ENCODE assay signal across 16 cellular contexts in the genomic region with DNA sequence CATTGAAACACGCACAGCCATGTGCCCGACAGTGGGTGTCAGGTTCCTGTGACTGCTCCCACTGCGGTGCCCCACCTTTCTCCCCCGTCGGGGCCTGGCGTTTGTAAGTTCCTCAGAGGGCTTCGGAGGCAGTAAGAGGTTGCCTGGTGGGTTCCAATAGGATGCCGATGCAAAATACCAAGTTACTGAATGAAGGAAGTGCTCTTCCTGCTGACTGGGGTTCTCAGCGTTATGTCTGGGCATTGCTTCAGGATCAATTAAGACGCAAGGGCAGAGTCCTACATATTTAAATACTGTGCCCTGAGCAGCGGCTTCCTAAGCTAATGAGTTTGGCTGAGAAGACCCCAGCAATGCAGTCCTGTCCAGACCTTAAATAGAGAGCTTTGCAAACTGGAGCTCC. TPM values are rescaled to one million over a fixed set of nuclear protein-coding genes. Genes with fewer than 3 reads are reported as not detected.
DNase-seq lines count a peak whose midpoint lies in the region; FAIRE-seq and TF ChIP-seq lines count a peak whose summit lies in the region.
"Had no signal": no experiment of that assay in that cellular context is flagged by ENCODE, and none has a peak within 500 bp of the region (broad histone marks: within the 10 kb centered on the region; RNA-seq: fewer than 3 reads in every experiment).

No MANE protein-coding gene starts in this region.

- H2AK5ac ChIP-seq in H9 (ENCODE audit: insufficient read length, low read length) (no peak overlapping the region), H1 (ENCODE audit: low read depth, low read length) (no peak overlapping the region)

- H4K8ac ChIP-seq in H9 (replicated peaks; ENCODE audit: insufficient read length, low read depth, low read length) (no peak overlapping the region), H1 (ENCODE audit: extremely low read depth, insufficient read depth, low read length) (no peak overlapping the region)

- H3K9me3 ChIP-seq in H9 (ENCODE audit: control insufficient read depth, low read depth, low read length) (no peaks in the 10 kb centered on the region), H1 (ENCODE audit: insufficient read depth in 2 of 2, low read depth in 1 of 2, low read length in 1 of 2) (no peaks in the 10 kb centered on the region), neural progenitor cell (ENCODE audit: low read depth) (no peaks in the 10 kb centered on the region)
- H3K9me3 ChIP-seq in CD4-positive, alpha-beta memory T cell (ENCODE audit: control insufficient read depth in 1 of 2, low read length in 2 of 2): no peaks in the 10 kb centered on the region

- H2BK5ac ChIP-seq in H9 (ENCODE audit: insufficient read length, low read length) (no peak overlapping the region), H1 (ENCODE audit: low read depth, low read length) (no peak overlapping the region)

- H3K14ac ChIP-seq in H9 (ENCODE audit: insufficient read depth, low read length): no peak overlapping the region
- H3K14ac ChIP-seq in H1 (ENCODE audit: insufficient read length): no peak overlapping the region

- H3K79me1 ChIP-seq in H9 (ENCODE audit: insufficient read depth, low read depth, low read length, poor library complexity, severe bottlenecking): no peaks in the 10 kb centered on the region
- H3K79me1 ChIP-seq in H1 (ENCODE audit: low read depth, low read length): no peaks in the 10 kb centered on the region

- H3K23ac ChIP-seq in H9 (ENCODE audit: insufficient read length, low read depth, low read length): no peak overlapping the region
- no peak overlapping the region for H3K23ac ChIP-seq in H1 (ENCODE audit: insufficient read length)

- no peak for FAIRE-seq in H1 (lab: Jason Lieb, UNC)
- FAIRE-seq: H54, HTR-8/SVneo, K562 had no signal

- H3K4me1 Mint-ChIP-seq in H9 (peaks cover 15% of the 10 kb centered on the region in 2 experiments), neural progenitor cell (peaks cover 6% of the 10 kb centered on the region)
- H3K4me1 Mint-ChIP-seq in CD4-positive, alpha-beta memory T cell: peaks cover 7 to 12% (median 10%) of the 10 kb centered on the region in 4 donors

- H3K18ac ChIP-seq in H9 (ENCODE audit: insufficient read length, low read depth, low read length): no peak overlapping the region
- no peak overlapping the region for H3K18ac ChIP-seq in H1 (ENCODE audit: extremely low read depth, low read length)

- POLR2A ChIA-PET in H1 (lab: Charles Lee; ENCODE audit: partially characterized antibody): interaction anchor here (1.3 kb wide), 1 partner anchor 28 kb away, joined by 5 read pairs; no protein-coding TSS in a partner anchor
- POLR2A ChIA-PET in CD4-positive, alpha-beta memory T cell (lab: Charles Lee; ENCODE audit: partially characterized antibody): no interaction called here

- no peaks in the 10 kb centered on the region for H3K79me2 ChIP-seq in H9 (ENCODE audit: insufficient read depth, low read length)
- no peaks in the 10 kb centered on the region for H3K79me2 ChIP-seq in H1 (ENCODE audit: control insufficient read depth in 1 of 2, insufficient read depth in 2 of 2, low read length in 2 of 2)
- H3K79me2 ChIP-seq in neural progenitor cell (ENCODE audit: low read depth): no peaks in the 10 kb centered on the region

- H3K56ac ChIP-seq in H9 (ENCODE audit: insufficient read length, low read depth, low read length) (no peak overlapping the region), H1 (replicated peaks; ENCODE audit: insufficient read length, low read depth, low read length) (no peak overlapping the region)

- WGBS in H9 (ENCODE audit: extremely low coverage, insufficient read length, low lambda C conversion rate): no CpG with 5 or more reads among the region's 11 CpGs
- WGBS in H1 (ENCODE audit: extremely low coverage in 1 of 2, insufficient coverage in 1 of 2, insufficient read length in 1 of 2, insufficient replicate concordance in 2 of 2, low coverage in 1 of 2, low lambda C conversion rate in 2 of 2, missing lambda C conversion rate in 1 of 2), 2 experiments: 44% methylated on average over 11 of the region's 11 CpGs; no CpG with 5 or more reads in 1 of the 2 experiments

- H3K36me3 Mint-ChIP-seq in H9 (ENCODE audit: insufficient read depth in 1 of 3, low read depth in 3 of 3) (no peaks in the 10 kb centered on the region), neural progenitor cell (no peaks in the 10 kb centered on the region)
- H3K36me3 Mint-ChIP-seq in CD4-positive, alpha-beta memory T cell: no peaks in the 10 kb centered on the region

- no peak overlapping the region for H4K91ac ChIP-seq in H9 (ENCODE audit: insufficient read length, low read depth, low read length)
- H4K91ac ChIP-seq in H1 (replicated peaks; ENCODE audit: insufficient read length, low read length): no peak overlapping the region

- no peaks in the 10 kb centered on the region for H4K20me1 ChIP-seq in H9 (ENCODE audit: control insufficient read depth, insufficient read depth, insufficient read length)
- H4K20me1 ChIP-seq in H1 (replicated peaks in 1 of 2; ENCODE audit: control insufficient read depth in 1 of 2, insufficient read depth in 2 of 2, low read length in 2 of 2): no peaks in the 10 kb centered on the region
- no peaks in the 10 kb centered on the region for H4K20me1 ChIP-seq in neural progenitor cell (ENCODE audit: low read depth)

- H2BK20ac ChIP-seq in H9 (ENCODE audit: low read depth, low read length, poor library complexity, severe bottlenecking) (no peak overlapping the region), H1 (ENCODE audit: low read length) (no peak overlapping the region)

- H3K36me3 ChIP-seq in H1 (ENCODE audit: control insufficient read depth in 2 of 4, insufficient read depth in 4 of 4, low read length in 3 of 4) (no peaks in the 10 kb centered on the region), neural progenitor cell (no peaks in the 10 kb centered on the region)
- H3K36me3 ChIP-seq in CD4-positive, alpha-beta memory T cell (ENCODE audit: insufficient read depth, low read length): no peaks in the 10 kb centered on the region

- H3K4me1 ChIP-seq in H9 (ENCODE audit: insufficient read depth, low read length): no peaks in the 10 kb centered on the region
- peaks cover 0 to 8% (median 3%) of the 10 kb centered on the region in 4 experiments; a peak in 4 of 7 replicates for H3K4me1 ChIP-seq in H1 (replicated peaks in 1 of 4; ENCODE audit: control insufficient read depth in 3 of 4, insufficient read depth in 4 of 4, low read length in 3 of 4)
- no peaks in the 10 kb centered on the region for H3K4me1 ChIP-seq in neural progenitor cell
- no peaks in the 10 kb centered on the region for H3K4me1 ChIP-seq in CD4-positive, alpha-beta memory T cell (ENCODE audit: insufficient read depth, low read length)

- no peak overlapping the region for H3K27ac Mint-ChIP-seq in H9
- H3K27ac Mint-ChIP-seq in neural progenitor cell: no peak overlapping the region
- H3K27ac Mint-ChIP-seq in CD4-positive, alpha-beta memory T cell: no peak overlapping the region
- H3K27ac Mint-ChIP-seq: CD4-positive, alpha-beta T cell; HFFc6 had no signal

- H3K4me3 ChIP-seq in H1 (ENCODE audit: extremely low read depth in 1 of 4, insufficient read depth in 2 of 4, low read depth in 3 of 4, low read length in 4 of 4) (no peak overlapping the region; a peak in 2 of 8 replicates), neural progenitor cell (no peak overlapping the region), dorsolateral prefrontal cortex (no peak overlapping the region)
- H3K4me3 ChIP-seq in CD4-positive, alpha-beta memory T cell (ENCODE audit: low read length in 2 of 2): no peak overlapping the region
- H3K4me3 ChIP-seq: K562 had no signal

- H2AFZ ChIP-seq in H9 (ENCODE audit: low read length): no peak overlapping the region
- H2AFZ ChIP-seq in H1 (ENCODE audit: low read length): peak overlapping the region; percentile 12; the same call in 1 of the 2 replicates
- peak overlapping the region; percentile 48 for H2AFZ ChIP-seq in neural progenitor cell (replicated peaks)

- H2BK15ac ChIP-seq in H9 (ENCODE audit: low read depth, low read length) (no peak overlapping the region), H1 (ENCODE audit: low read length) (no peak overlapping the region)

- H2BK12ac ChIP-seq in H9 (ENCODE audit: insufficient read length, low read depth, low read length): no peak overlapping the region
- H2BK12ac ChIP-seq in H1 (ENCODE audit: low read depth, low read length): no peak overlapping the region

- H3K27me3 ChIP-seq in H9 (ENCODE audit: insufficient read depth, low read length) (no peaks in the 10 kb centered on the region), H1 (replicated peaks in 1 of 4; ENCODE audit: control insufficient read depth in 3 of 4, extremely low read depth in 1 of 4, insufficient read depth in 3 of 4, low read length in 3 of 4) (0 out of 7 replicates have a peak, but pooled peaks cover 0 to 2% (median 0%) of the 10 kb centered on the region in 4 experiments), neural progenitor cell (no peaks in the 10 kb centered on the region), dorsolateral prefrontal cortex (no peaks in the 10 kb centered on the region)
- no peaks in the 10 kb centered on the region for H3K27me3 ChIP-seq in CD4-positive, alpha-beta memory T cell (ENCODE audit: insufficient read depth, low read length)

- H3K4ac ChIP-seq in H9 (ENCODE audit: low read depth, low read length) (no peak overlapping the region), H1 (replicated peaks; ENCODE audit: insufficient read length, low read depth, low read length) (no peak overlapping the region)

- no peak for TF ChIP-seq CTCF in H9 (conservative IDR thresholded peaks at IDR 0.05)
- TF ChIP-seq CTCF in H1 (IDR thresholded peaks at IDR 0.05; ENCODE audit: control extremely low read depth in 1 of 3, insufficient read depth in 1 of 3, low read depth in 1 of 3, low read length in 3 of 3): no peak
- no peak for TF ChIP-seq CTCF in neural progenitor cell (IDR thresholded peaks at IDR 0.05)
- TF ChIP-seq CTCF in dorsolateral prefrontal cortex (IDR thresholded peaks at IDR 0.05 in 54 of 56, conservative IDR thresholded peaks at IDR 0.05 in 2 of 56; ENCODE audit: low read depth in 1 of 56, partially characterized antibody in 56 of 56): no peak

- TF ChIP-seq POLR2A in H1 (IDR thresholded peaks at IDR 0.05; ENCODE audit: control extremely low read depth in 1 of 2, low read depth in 2 of 2, low read length in 2 of 2): no peak

- no peak overlapping the region for H3T11ph ChIP-seq in H9 (ENCODE audit: low read length)

- H3K9me3 Mint-ChIP-seq in H9 (no peaks in the 10 kb centered on the region), neural progenitor cell (no peaks in the 10 kb centered on the region)
- H3K9me3 Mint-ChIP-seq in CD4-positive, alpha-beta memory T cell: no peaks in the 10 kb centered on the region
- H3K9me3 Mint-ChIP-seq: CD4-positive, alpha-beta T cell; HFFc6 had no signal

- H3K27me3 Mint-ChIP-seq in H9 (ENCODE audit: low read depth): peaks cover 22% of the 10 kb centered on the region
- H3K27me3 Mint-ChIP-seq in neural progenitor cell (ENCODE audit: insufficient read depth, low read depth): peaks cover 12% of the 10 kb centered on the region
- peaks cover 4 to 7% of the 10 kb centered on the region in 2 donors for H3K27me3 Mint-ChIP-seq in CD4-positive, alpha-beta memory T cell

- CTCF ChIA-PET in H1 (lab: Charles Lee; ENCODE audit: partially characterized antibody): interaction anchor here (0.5 to 2.3 kb wide), 2 partner anchors 11 to 594 kb away, joined by 3 to 6 read pairs; no protein-coding TSS in a partner anchor
- CTCF ChIA-PET in CD4-positive, alpha-beta memory T cell (lab: Charles Lee; ENCODE audit: partially characterized antibody): interaction anchor here (0.7 to 1.0 kb wide), 2 partner anchors 11 to 340 kb away, joined by 3 read pairs; no protein-coding TSS in a partner anchor

- H3K9ac ChIP-seq in H9 (ENCODE audit: extremely low read depth, insufficient read length, low read length) (no peak overlapping the region), H1 (replicated peaks in 1 of 4; ENCODE audit: extremely low read depth in 1 of 4, low read depth in 3 of 4, low read length in 3 of 4) (no peak overlapping the region; a peak in 1 of 7 replicates), neural progenitor cell (no peak overlapping the region)

- H3K4me2 ChIP-seq in H9 (ENCODE audit: insufficient read depth, insufficient read length, low read length) (no peak overlapping the region), H1 (ENCODE audit: insufficient read depth in 1 of 2, low read depth in 2 of 2, low read length in 2 of 2) (peak overlapping the region; percentile 18 to 34; a peak in 2 of 4 replicates), neural progenitor cell (no peak overlapping the region)

- no peak for TF ChIP-seq EP300 in H1 (IDR thresholded peaks at IDR 0.05; ENCODE audit: borderline replicate concordance in 1 of 2, low read depth in 2 of 2, low read length in 2 of 2)

- DNase-seq in H9 (peak; percentile 45), H1 (ENCODE audit: low read depth in 1 of 2, low spot score in 2 of 2) (no peak), neural progenitor cell (ENCODE audit: low spot score) (peak; percentile 28), dorsolateral prefrontal cortex (no peak)
- DNase-seq in CD4-positive, alpha-beta memory T cell: no peak
- DNase-seq in stimulated activated CD4-positive, alpha-beta T cell treated with anti-CD3 and anti-CD28 coated beads, Interleukin-4, amount 100 ng/mL, for 1 hour: no peak
- DNase-seq: AML-193; CD4-positive, alpha-beta T cell; DMS79 treated with DMSO at 0.1 percent for 48 hours; GF-D8; HFFc6; IMR-90 had no signal

- H3K4me3 Mint-ChIP-seq in H9 (peak overlapping the region in 1 of 2 experiments; percentile 30; a peak in 1 of 5 replicates), neural progenitor cell (no peak overlapping the region)
- no peak overlapping the region for H3K4me3 Mint-ChIP-seq in CD4-positive, alpha-beta memory T cell
- H3K4me3 Mint-ChIP-seq: CD4-positive, alpha-beta T cell; HFFc6 had no signal

- no peak overlapping the region for H4K5ac ChIP-seq in H9 (ENCODE audit: insufficient read length, low read depth, low read length)
- H4K5ac ChIP-seq in H1 (ENCODE audit: insufficient read length, low read depth, low read length): no peak overlapping the region

- TF ChIP-seq RAD21 in H1 (IDR thresholded peaks at IDR 0.05 in 1 of 2, conservative IDR thresholded peaks at IDR 0.05 in 1 of 2; ENCODE audit: low read depth in 2 of 2, low read length in 2 of 2): no peak

- H3K27ac ChIP-seq in H9 (ENCODE audit: insufficient read length, low read depth, low read length) (no peak overlapping the region), H1 (ENCODE audit: low read depth, low read length) (no peak overlapping the region), neural progenitor cell (no peak overlapping the region), dorsolateral prefrontal cortex (no peak overlapping the region)
- H3K27ac ChIP-seq in CD4-positive, alpha-beta memory T cell (ENCODE audit: low read depth, low read length): no peak overlapping the region
- H3K27ac ChIP-seq: C4-2B had no signal

- peaks cover 11% of the 10 kb centered on the region for H3F3A ChIP-seq in neural progenitor cell (ENCODE audit: low read depth)

- H2BK120ac ChIP-seq in H9 (ENCODE audit: low read depth, low read length, poor library complexity, severe bottlenecking) (no peak overlapping the region), H1 (replicated peaks; ENCODE audit: low read depth, low read length) (no peak overlapping the region)

- H3K23me2 ChIP-seq in H9 (ENCODE audit: insufficient read length, low read depth, low read length, poor library complexity, severe bottlenecking) (no peaks in the 10 kb centered on the region), H1 (ENCODE audit: low read depth, low read length) (no peaks in the 10 kb centered on the region; the same call in 1 of the 2 replicates)

- intact Hi-C loops in dorsolateral prefrontal cortex (cut with DNase I): no loop called here
- intact Hi-C loops in CD4-positive, alpha-beta memory T cell (cut with micrococcal nuclease): no loop called here

RNA-seq across cellular contexts. Expression of a gene that starts 28.9 kb away (rescaled TPM):
- total RNA-seq in H9 (2021) (88.5 and 91.8 TPM in 2 replicates), neural progenitor cell (ENCODE audit: low replicate concordance) (39.4 and 47.6 TPM in 2 replicates), dorsolateral prefrontal cortex (10 to 100 TPM; 42.4 to 78.3 (median 59.8) TPM)
- 90.9 and 92.8 TPM in 2 replicates for total RNA-seq in H1 (2021; fragmentation: NEBNext Ultra II Directional; extraction: Animal tissue kit (Norgen Biotek cat#: 25700))
- 43.9 and 64.3 TPM in 2 replicates for polyA plus RNA-seq in H1 (2011; rRNA removed)
- polyA plus RNA-seq in H1 (2011; cell fraction: cytosol; rRNA removed): 46.9 TPM
- polyA plus RNA-seq in H1 (2011; cell fraction: nucleus; rRNA removed): 97.3 TPM
- 73.8 to 103 TPM (median 78.6 TPM) in 4 replicates for polyA plus RNA-seq in H1 (2012, experiment 1 of 2)
- 33.4 TPM for polyA plus RNA-seq in H1 (2012, experiment 2 of 2)
- 63.1 TPM for polyA plus RNA-seq in H1 (2013, experiment 1 of 2)
- 61.7 TPM for polyA plus RNA-seq in H1 (2013, experiment 2 of 2)
- polyA minus RNA-seq in H1 (2011; rRNA and poly(A)+ RNA removed): 50.0 and 68.9 TPM in 2 replicates
- polyA minus RNA-seq in H1 (2011; cell fraction: cytosol; rRNA and poly(A)+ RNA removed): 27.9 TPM
- polyA minus RNA-seq in H1 (2011; cell fraction: nucleus; rRNA and poly(A)+ RNA removed): 51.5 TPM
- total RNA-seq in CD4-positive, alpha-beta memory T cell: 10 to 100 TPM; 40.5 to 41.6 TPM
- 10 to 100 TPM; 10.5 to 22.9 TPM for polyA plus RNA-seq in CD4-positive, alpha-beta memory T cell

RNA-seq across cellular contexts. Expression of a gene that starts 54.8 kb away (rescaled TPM):
- total RNA-seq in H9 (2021) (115 and 116 TPM in 2 replicates), neural progenitor cell (ENCODE audit: low replicate concordance) (161 and 268 TPM in 2 replicates), dorsolateral prefrontal cortex (100 to 1,000 TPM in 119 of 120 experiments, 10 to 100 TPM in 1; 90.3 to 173 (median 139) TPM)
- 119 and 131 TPM in 2 replicates for total RNA-seq in H1 (2021; fragmentation: NEBNext Ultra II Directional; extraction: Animal tissue kit (Norgen Biotek cat#: 25700))
- 47.9 and 65.0 TPM in 2 replicates for polyA plus RNA-seq in H1 (2011; rRNA removed)
- 93.6 TPM for polyA plus RNA-seq in H1 (2011; cell fraction: cytosol; rRNA removed)
- polyA plus RNA-seq in H1 (2011; cell fraction: nucleus; rRNA removed): 21.4 TPM
- 82.2 to 151 TPM (median 99.7 TPM) in 4 replicates for polyA plus RNA-seq in H1 (2012, experiment 1 of 2)
- polyA plus RNA-seq in H1 (2012, experiment 2 of 2): 162 TPM
- 154 TPM for polyA plus RNA-seq in H1 (2013, experiment 1 of 2)
- 157 TPM for polyA plus RNA-seq in H1 (2013, experiment 2 of 2)
- polyA minus RNA-seq in H1 (2011; rRNA and poly(A)+ RNA removed): 25.9 and 27.4 TPM in 2 replicates
- 28.8 TPM for polyA minus RNA-seq in H1 (2011; cell fraction: cytosol; rRNA and poly(A)+ RNA removed)
- 53.9 TPM for polyA minus RNA-seq in H1 (2011; cell fraction: nucleus; rRNA and poly(A)+ RNA removed)
- total RNA-seq in CD4-positive, alpha-beta memory T cell: 10 to 100 TPM; 39.1 to 42.5 TPM
- 100 to 1,000 TPM in 1 of 2 donors, 10 to 100 TPM in 1; 77.4 to 118 TPM for polyA plus RNA-seq in CD4-positive, alpha-beta memory T cell

Comparison
In these comparisons a context has a peak if more than half of its experiments do, and no peak if none do; other contexts are left out.
1. DNase-seq: peak in H9 (single experiment) and neural progenitor cell (single experiment); none in H1 (0 of 2), dorsolateral prefrontal cortex (0 of 10), CD4-positive, alpha-beta memory T cell (0 of 5) and stimulated activated CD4-positive, alpha-beta T cell treated with anti-CD3 and anti-CD28 coated beads, Interleukin-4, amount 100 ng/mL, for 1 hour (single experiment).
2. H3K4me2 ChIP-seq: peak in H1 (2 of 2); none in H9 (single experiment) and neural progenitor cell (single experiment).